ENCODE assay signal across 9 cellular contexts in genomic region chr19:57748029-57748428, GRCh38. TPM values are rescaled to one million over a fixed set of nuclear protein-coding genes. Genes with fewer than 3 reads are reported as not detected.
DNase-seq lines count a peak whose midpoint lies in the region; ATAC-seq, FAIRE-seq and TF ChIP-seq lines count a peak whose summit lies in the region.
"Had no signal": no experiment of that assay in that cellular context is flagged by ENCODE, and none has a peak within 500 bp of the region (broad histone marks: within the 10 kb centered on the region; RNA-seq: fewer than 3 reads in every experiment).

No MANE protein-coding gene starts in this region.

- no peak for FAIRE-seq in HepG2 (lab: Jason Lieb, UNC)

- H3K27me3 ChIP-seq in HepG2 (ENCODE audit: control insufficient read depth in 1 of 2, insufficient read depth in 2 of 2, low read length in 2 of 2) (no peaks in the 10 kb centered on the region; a peak in 1 of 5 replicates), stomach smooth muscle (ENCODE audit: control insufficient read depth in 1 of 2, insufficient read depth in 2 of 2, low read length in 2 of 2) (no peaks in the 10 kb centered on the region), upper lobe of left lung (no peaks in the 10 kb centered on the region)
- H3K27me3 ChIP-seq: Peyer's patch had no signal

- peaks cover 25% of the 10 kb centered on the region for H3K4me1 Mint-ChIP-seq in activated naive CD4-positive, alpha-beta T cell treated with anti-CD3 and anti-CD28 coated beads, Interleukin-2, amount 10 ng/mL, durations not matched to agents 7 days and 5 days
- H3K4me1 Mint-ChIP-seq in activated naive CD8-positive, alpha-beta T cell treated with anti-CD3 and anti-CD28 coated beads, Interleukin-2, amount 10 ng/mL, durations not matched to agents 7 days and 5 days = peaks cover 15% of the 10 kb centered on the region

- in situ Hi-C loops in HepG2 (cut with HindIII; ENCODE audit: extremely low pct_ligation_motif_present, low pct_unique_long_range_greater_than_20kb) = loop anchor here (10.0 kb wide), 1 partner anchor 407 kb away; the partner anchor contains the start of gene ZNF329

- H3K9me3 ChIP-seq in HepG2 (ENCODE audit: low read length) (no peaks in the 10 kb centered on the region), stomach smooth muscle (ENCODE audit: control insufficient read depth in 2 of 2, low read length in 2 of 2) (peaks cover 11 to 18% of the 10 kb centered on the region in 2 donors), upper lobe of left lung (peaks cover 43 to 56% (median 50%) of the 10 kb centered on the region in 4 donors)

- H3K27me3 Mint-ChIP-seq in activated naive CD4-positive, alpha-beta T cell treated with anti-CD3 and anti-CD28 coated beads, Interleukin-2, amount 10 ng/mL, durations not matched to agents 7 days and 5 days = no peaks in the 10 kb centered on the region
- no peaks in the 10 kb centered on the region for H3K27me3 Mint-ChIP-seq in activated naive CD8-positive, alpha-beta T cell treated with anti-CD3 and anti-CD28 coated beads, Interleukin-2, amount 10 ng/mL, durations not matched to agents 7 days and 5 days

- no TSS peak for BruUV-seq in HepG2 (replicated peaks; lab: Mats Ljungman, UMichigan)

- H3K4me2 ChIP-seq in HepG2 (ENCODE audit: low read depth, low read length) = peak overlapping the region; percentile 88

- no peak for ATAC-seq in activated naive CD8-positive, alpha-beta T cell treated with anti-CD3 and anti-CD28 coated beads, Interleukin-2, amount 10 ng/mL, durations not matched to agents 7 days and 5 days (ENCODE audit: low read depth)
- no peak for ATAC-seq in HepG2
- no peak for ATAC-seq in upper lobe of left lung (ENCODE audit: low FRiP score in 2 of 2)
- ATAC-seq in left colon = no peak

- H3K4me3 ChIP-seq in HepG2 (replicated peaks in 1 of 3; ENCODE audit: insufficient read depth in 1 of 3, low read depth in 2 of 3, low read length in 3 of 3) (peak overlapping the region; percentile 87 to 100 (median 99)), stomach smooth muscle (ENCODE audit: low read length in 2 of 2) (peak overlapping the region; percentile 86 to 99), upper lobe of left lung (peak overlapping the region in 2 of 4 donors; percentile 91 to 93)

- H3K4me1 ChIP-seq in HepG2 (ENCODE audit: insufficient read depth, low read length) (peaks cover 33% of the 10 kb centered on the region), stomach smooth muscle (ENCODE audit: control insufficient read depth, insufficient read depth, low read length) (peaks cover 15% of the 10 kb centered on the region), upper lobe of left lung (peaks cover 5 to 18% (median 11%) of the 10 kb centered on the region in 4 donors)

- no peak for TF ChIP-seq RAD21 in HepG2 (CRISPR knock-in tag; IDR thresholded peaks at IDR 0.05)

- H3K9ac ChIP-seq in HepG2 (ENCODE audit: insufficient read depth, low read depth, low read length) = peak overlapping the region; percentile 92; the same call in 1 of the 2 replicates
- H3K9ac ChIP-seq in stomach smooth muscle (ENCODE audit: low read length in 2 of 2) = no peak overlapping the region

- TF ChIP-seq POLR2A in HepG2 (IDR thresholded peaks at IDR 0.05; ENCODE audit: insufficient read depth in 1 of 2, low read depth in 2 of 2, low read length in 2 of 2) (no peak), upper lobe of left lung (IDR thresholded peaks at IDR 0.05) (no peak)

- H4K20me1 ChIP-seq in HepG2 (ENCODE audit: insufficient read depth, low read length) = no peaks in the 10 kb centered on the region

- DNase-seq in activated naive CD4-positive, alpha-beta T cell treated with anti-CD3 and anti-CD28 coated beads, Interleukin-2, amount 10 ng/mL, durations not matched to agents 7 days and 5 days = no peak
- no peak for DNase-seq in activated naive CD4-positive, alpha-beta T cell treated with Interleukin-2 at 50 U/mL for 16 hours
- no peak for DNase-seq in activated naive CD8-positive, alpha-beta T cell treated with anti-CD3 and anti-CD28 coated beads, Interleukin-2, amount 10 ng/mL, durations not matched to agents 7 days and 5 days
- no peak for DNase-seq in HepG2 (ENCODE audit: low spot score)
- no peak for DNase-seq in upper lobe of left lung
- DNase-seq in left colon = no peak
- DNase-seq in hippocampal formation (lab: John Stamatoyannopoulos, UW) = no peak
- DNase-seq: Peyer's patch had no signal

- H3K36me3 ChIP-seq in HepG2 (replicated peaks in 1 of 2; ENCODE audit: control insufficient read depth in 1 of 2, insufficient read depth in 2 of 2, low read length in 2 of 2) = peaks cover 7 to 30% of the 10 kb centered on the region in 2 experiments
- peaks cover 34 to 36% of the 10 kb centered on the region in 2 donors for H3K36me3 ChIP-seq in stomach smooth muscle (ENCODE audit: control insufficient read depth in 2 of 2, insufficient read depth in 2 of 2, low read length in 2 of 2)
- peaks cover 22 to 49% (median 45%) of the 10 kb centered on the region in 4 donors for H3K36me3 ChIP-seq in upper lobe of left lung

- intact Hi-C loops in HepG2 (cut with micrococcal nuclease; ENCODE audit: unreplicated experiment) = no loop called here
- intact Hi-C loops in left colon (cut with DNase I, micrococcal nuclease) = no loop called here

- peak overlapping the region; percentile 96 for H3K4me3 Mint-ChIP-seq in activated naive CD4-positive, alpha-beta T cell treated with anti-CD3 and anti-CD28 coated beads, Interleukin-2, amount 10 ng/mL, durations not matched to agents 7 days and 5 days
- peak overlapping the region; percentile 99 for H3K4me3 Mint-ChIP-seq in activated naive CD8-positive, alpha-beta T cell treated with anti-CD3 and anti-CD28 coated beads, Interleukin-2, amount 10 ng/mL, durations not matched to agents 7 days and 5 days

- TF ChIP-seq CTCF in HepG2 (CRISPR knock-in tag; IDR thresholded peaks at IDR 0.05) (no peak), upper lobe of left lung (IDR thresholded peaks at IDR 0.05) (no peak)

- H2AFZ ChIP-seq in HepG2 (ENCODE audit: low read length) = no peak overlapping the region

- H3K27ac ChIP-seq in HepG2 (ENCODE audit: extremely low read length, insufficient read depth, low read length) (no peak overlapping the region), stomach smooth muscle (ENCODE audit: low read length) (no peak overlapping the region), upper lobe of left lung (no peak overlapping the region)

- CTCF ChIA-PET in activated naive CD4-positive, alpha-beta T cell treated with anti-CD3 and anti-CD28 coated beads, Interleukin-2, amount 10 ng/mL, durations not matched to agents 7 days and 5 days (lab: Charles Lee) = no interaction called here
- CTCF ChIA-PET in HepG2 (lab: Yijun Ruan, JAX; ENCODE audit: low intra/inter-chr PET ratio, low total read pairs) = no interaction called here

- peaks cover 34% of the 10 kb centered on the region for H3K79me2 ChIP-seq in HepG2 (ENCODE audit: insufficient read depth, low read length)

- peaks cover 55% of the 10 kb centered on the region for H3K9me3 Mint-ChIP-seq in activated naive CD4-positive, alpha-beta T cell treated with anti-CD3 and anti-CD28 coated beads, Interleukin-2, amount 10 ng/mL, durations not matched to agents 7 days and 5 days
- H3K9me3 Mint-ChIP-seq in activated naive CD8-positive, alpha-beta T cell treated with anti-CD3 and anti-CD28 coated beads, Interleukin-2, amount 10 ng/mL, durations not matched to agents 7 days and 5 days = peaks cover 39% of the 10 kb centered on the region

- H3K27ac Mint-ChIP-seq in activated naive CD4-positive, alpha-beta T cell treated with anti-CD3 and anti-CD28 coated beads, Interleukin-2, amount 10 ng/mL, durations not matched to agents 7 days and 5 days = no peak overlapping the region
- H3K27ac Mint-ChIP-seq in activated naive CD8-positive, alpha-beta T cell treated with anti-CD3 and anti-CD28 coated beads, Interleukin-2, amount 10 ng/mL, durations not matched to agents 7 days and 5 days = peak overlapping the region; percentile 46

- WGBS in HepG2 (ENCODE audit: low lambda C conversion rate) = 92% methylated on average over 3 of the region's 3 CpGs
- WGBS in upper lobe of left lung, 2 donors = 94% methylated on average over 3 of the region's 3 CpGs

- H3K36me3 Mint-ChIP-seq in activated naive CD4-positive, alpha-beta T cell treated with anti-CD3 and anti-CD28 coated beads, Interleukin-2, amount 10 ng/mL, durations not matched to agents 7 days and 5 days = peaks cover 64% of the 10 kb centered on the region
- peaks cover 53% of the 10 kb centered on the region for H3K36me3 Mint-ChIP-seq in activated naive CD8-positive, alpha-beta T cell treated with anti-CD3 and anti-CD28 coated beads, Interleukin-2, amount 10 ng/mL, durations not matched to agents 7 days and 5 days

- POLR2A ChIA-PET in activated naive CD8-positive, alpha-beta T cell treated with anti-CD3 and anti-CD28 coated beads, Interleukin-2, amount 10 ng/mL, durations not matched to agents 7 days and 5 days (lab: Charles Lee) = interaction anchor here (0.7 to 2.4 kb wide), 5 partner anchors 21 to 140 kb away, joined by 4 to 18 read pairs (median 8); partner anchors contain the start of genes ZNF211, ZNF551, ZNF586 and ZNF814
- POLR2A ChIA-PET in HepG2 (lab: Yijun Ruan, JAX) = interaction anchor here (1.3 to 2.2 kb wide), 4 partner anchors 66 to 82 kb away, joined by 3 to 13 read pairs (median 9); partner anchors contain the start of genes ZNF551, ZNF552 and ZNF587B

- TF ChIP-seq EP300 in HepG2 (IDR thresholded peaks at IDR 0.05; ENCODE audit: low read depth in 2 of 2, low read length in 2 of 2) (no peak), HepG2 (CRISPR knock-in tag; IDR thresholded peaks at IDR 0.05; ENCODE audit: borderline replicate concordance) (no peak), upper lobe of left lung (IDR thresholded peaks at IDR 0.05) (no peak)

RNA-seq across cellular contexts. Expression of gene ZNF776, which starts 1.4 kb away (rescaled TPM):
- total RNA-seq in activated naive CD8-positive, alpha-beta T cell treated with anti-CD3 and anti-CD28 coated beads, Interleukin-2, amount 10 ng/mL, durations not matched to agents 7 days and 5 days = 10 to 100 TPM; 27.9 to 29.0 TPM
- total RNA-seq in HepG2 (2016; rRNA removed; fragmentation: Illumina TruSeq; extraction: Trizol) = 15.6 and 16.9 TPM in 2 replicates
- total RNA-seq in HepG2 (2016; cell fraction: cytosol; rRNA removed; fragmentation: Illumina TruSeq; extraction: Trizol; ENCODE audit: low read depth) = 2.1 and 3.8 TPM in 2 replicates
- total RNA-seq in HepG2 (2016; cell fraction: insoluble cytoplasmic fraction; rRNA removed; fragmentation: Illumina TruSeq; extraction: Trizol) = 15.4 and 16.9 TPM in 2 replicates
- total RNA-seq in HepG2 (2016; cell fraction: membrane; rRNA removed; fragmentation: Illumina TruSeq; extraction: Trizol) = 8.5 and 12.6 TPM in 2 replicates
- total RNA-seq in HepG2 (2016; cell fraction: nucleus; rRNA removed; fragmentation: Illumina TruSeq; extraction: Trizol) = 16.0 and 22.2 TPM in 2 replicates
- 7.6 and 8.2 TPM in 2 replicates for polyA plus RNA-seq in HepG2 (2011; rRNA removed)
- polyA plus RNA-seq in HepG2 (2011; cell fraction: cytosol; rRNA removed) = 5.1 and 5.2 TPM in 2 replicates
- polyA plus RNA-seq in HepG2 (2011; cell fraction: nucleus; rRNA removed) = 17.2 and 19.6 TPM in 2 replicates
- 7.7 and 8.2 TPM in 2 replicates for polyA plus RNA-seq in HepG2 (2012)
- 0.59 and 1.0 TPM in 2 replicates for polyA plus RNA-seq in HepG2 (2016; cell fraction: cytosol; fragmentation: Illumina TruSeq; extraction: Trizol; ENCODE audit: low read depth)
- 8.0 and 9.0 TPM in 2 replicates for polyA plus RNA-seq in HepG2 (2016; cell fraction: insoluble cytoplasmic fraction; fragmentation: Illumina TruSeq; extraction: Trizol; ENCODE audit: low read depth)
- 2.3 and 2.5 TPM in 2 replicates for polyA plus RNA-seq in HepG2 (2016; cell fraction: membrane; fragmentation: Illumina TruSeq; extraction: Trizol; ENCODE audit: low read depth)
- polyA plus RNA-seq in HepG2 (2016; cell fraction: nucleus; fragmentation: Illumina TruSeq; extraction: Trizol; ENCODE audit: insufficient read depth, low read depth) = 15.1 and 16.1 TPM in 2 replicates
- polyA minus RNA-seq in HepG2 (2011; rRNA and poly(A)+ RNA removed; ENCODE audit: low replicate concordance) = 8.4 and 36.9 TPM in 2 replicates
- 9.9 and 11.3 TPM in 2 replicates for polyA minus RNA-seq in HepG2 (2011; cell fraction: cytosol; rRNA and poly(A)+ RNA removed)
- 55.4 and 71.0 TPM in 2 replicates for polyA minus RNA-seq in HepG2 (2011; cell fraction: nucleus; rRNA and poly(A)+ RNA removed)
- total RNA-seq in upper lobe of left lung = 10 to 100 TPM in 5 of 6 donors, 1 to 10 TPM in 1; 9.7 to 83.8 (median 13.3) TPM
- total RNA-seq in left colon = 10 to 100 TPM; 13.3 to 16.5 TPM

RNA-seq across cellular contexts. Expression of gene ZNF671, which starts 20.6 kb away (rescaled TPM):
- total RNA-seq in activated naive CD8-positive, alpha-beta T cell treated with anti-CD3 and anti-CD28 coated beads, Interleukin-2, amount 10 ng/mL, durations not matched to agents 7 days and 5 days = 10 to 100 TPM; 22.4 to 23.7 TPM
- total RNA-seq in HepG2 (2016; rRNA removed; fragmentation: Illumina TruSeq; extraction: Trizol) (not detected in 2 replicates), upper lobe of left lung (10 to 100 TPM in 1 of 6 donors, 1 to 10 TPM in 5; 1.8 to 15.7 (median 7.2) TPM), left colon (1 to 10 TPM; 2.2 to 3.1 TPM)
- total RNA-seq in HepG2 (2016; cell fraction: cytosol; rRNA removed; fragmentation: Illumina TruSeq; extraction: Trizol; ENCODE audit: low read depth) = not detected in 2 replicates
- not detected in 2 replicates for total RNA-seq in HepG2 (2016; cell fraction: insoluble cytoplasmic fraction; rRNA removed; fragmentation: Illumina TruSeq; extraction: Trizol)
- total RNA-seq in HepG2 (2016; cell fraction: membrane; rRNA removed; fragmentation: Illumina TruSeq; extraction: Trizol) = not detected in 2 replicates
- not detected in 2 replicates for total RNA-seq in HepG2 (2016; cell fraction: nucleus; rRNA removed; fragmentation: Illumina TruSeq; extraction: Trizol)
- polyA plus RNA-seq in HepG2 (2011; rRNA removed) = not detected in 2 replicates
- polyA plus RNA-seq in HepG2 (2011; cell fraction: cytosol; rRNA removed) = 0.03 TPM in 1 of 2 replicates, not detected in the other
- polyA plus RNA-seq in HepG2 (2011; cell fraction: nucleus; rRNA removed) = not detected in 2 replicates
- polyA plus RNA-seq in HepG2 (2012) = 0.20 and 0.51 TPM in 2 replicates
- polyA plus RNA-seq in HepG2 (2016; cell fraction: cytosol; fragmentation: Illumina TruSeq; extraction: Trizol; ENCODE audit: low read depth) = not detected in 2 replicates
- not detected in 2 replicates for polyA plus RNA-seq in HepG2 (2016; cell fraction: insoluble cytoplasmic fraction; fragmentation: Illumina TruSeq; extraction: Trizol; ENCODE audit: low read depth)
- not detected in 2 replicates for polyA plus RNA-seq in HepG2 (2016; cell fraction: membrane; fragmentation: Illumina TruSeq; extraction: Trizol; ENCODE audit: low read depth)
- polyA plus RNA-seq in HepG2 (2016; cell fraction: nucleus; fragmentation: Illumina TruSeq; extraction: Trizol; ENCODE audit: insufficient read depth, low read depth) = not detected in 2 replicates
- polyA minus RNA-seq in HepG2 (2011; rRNA and poly(A)+ RNA removed; ENCODE audit: low replicate concordance) = not detected in 2 replicates
- polyA minus RNA-seq in HepG2 (2011; cell fraction: cytosol; rRNA and poly(A)+ RNA removed) = not detected in 2 replicates
- polyA minus RNA-seq in HepG2 (2011; cell fraction: nucleus; rRNA and poly(A)+ RNA removed) = not detected in 2 replicates

RNA-seq across cellular contexts. Expression of gene ZNF586, which starts 21.4 kb away (rescaled TPM):
- total RNA-seq in activated naive CD8-positive, alpha-beta T cell treated with anti-CD3 and anti-CD28 coated beads, Interleukin-2, amount 10 ng/mL, durations not matched to agents 7 days and 5 days = 10 to 100 TPM; 29.0 to 29.2 TPM
- total RNA-seq in HepG2 (2016; rRNA removed; fragmentation: Illumina TruSeq; extraction: Trizol) (2.1 and 3.4 TPM in 2 replicates), upper lobe of left lung (10 to 100 TPM; 13.2 to 30.4 (median 19.6) TPM), left colon (10 to 100 TPM; 13.0 to 15.2 TPM)
- 8.8 and 9.5 TPM in 2 replicates for total RNA-seq in HepG2 (2016; cell fraction: cytosol; rRNA removed; fragmentation: Illumina TruSeq; extraction: Trizol; ENCODE audit: low read depth)
- total RNA-seq in HepG2 (2016; cell fraction: insoluble cytoplasmic fraction; rRNA removed; fragmentation: Illumina TruSeq; extraction: Trizol) = 1.9 and 3.3 TPM in 2 replicates
- 6.5 and 7.6 TPM in 2 replicates for total RNA-seq in HepG2 (2016; cell fraction: membrane; rRNA removed; fragmentation: Illumina TruSeq; extraction: Trizol)
- 3.7 and 4.4 TPM in 2 replicates for total RNA-seq in HepG2 (2016; cell fraction: nucleus; rRNA removed; fragmentation: Illumina TruSeq; extraction: Trizol)
- polyA plus RNA-seq in HepG2 (2011; rRNA removed) = 0.50 and 0.89 TPM in 2 replicates
- 0.28 and 0.31 TPM in 2 replicates for polyA plus RNA-seq in HepG2 (2011; cell fraction: cytosol; rRNA removed)
- polyA plus RNA-seq in HepG2 (2011; cell fraction: nucleus; rRNA removed) = 1.1 and 1.3 TPM in 2 replicates
- 0.69 and 1.8 TPM in 2 replicates for polyA plus RNA-seq in HepG2 (2012)
- 0.43 and 0.46 TPM in 2 replicates for polyA plus RNA-seq in HepG2 (2016; cell fraction: cytosol; fragmentation: Illumina TruSeq; extraction: Trizol; ENCODE audit: low read depth)
- 1.3 TPM in 2 replicates for polyA plus RNA-seq in HepG2 (2016; cell fraction: insoluble cytoplasmic fraction; fragmentation: Illumina TruSeq; extraction: Trizol; ENCODE audit: low read depth)
- polyA plus RNA-seq in HepG2 (2016; cell fraction: membrane; fragmentation: Illumina TruSeq; extraction: Trizol; ENCODE audit: low read depth) = 0.57 and 0.85 TPM in 2 replicates
- polyA plus RNA-seq in HepG2 (2016; cell fraction: nucleus; fragmentation: Illumina TruSeq; extraction: Trizol; ENCODE audit: insufficient read depth, low read depth) = 2.9 and 3.3 TPM in 2 replicates
- 1.6 and 6.4 TPM in 2 replicates for polyA minus RNA-seq in HepG2 (2011; rRNA and poly(A)+ RNA removed; ENCODE audit: low replicate concordance)
- 0.89 and 1.1 TPM in 2 replicates for polyA minus RNA-seq in HepG2 (2011; cell fraction: cytosol; rRNA and poly(A)+ RNA removed)
- polyA minus RNA-seq in HepG2 (2011; cell fraction: nucleus; rRNA and poly(A)+ RNA removed) = 7.1 and 8.7 TPM in 2 replicates

RNA-seq across cellular contexts. Expression of gene ZNF154, which starts 39.0 kb away (rescaled TPM):
- 10 to 100 TPM; 14.9 to 17.3 TPM for total RNA-seq in activated naive CD8-positive, alpha-beta T cell treated with anti-CD3 and anti-CD28 coated beads, Interleukin-2, amount 10 ng/mL, durations not matched to agents 7 days and 5 days
- total RNA-seq in HepG2 (2016; rRNA removed; fragmentation: Illumina TruSeq; extraction: Trizol) = not detected in 2 replicates
- total RNA-seq in HepG2 (2016; cell fraction: cytosol; rRNA removed; fragmentation: Illumina TruSeq; extraction: Trizol; ENCODE audit: low read depth) = not detected in 2 replicates
- not detected in 2 replicates for total RNA-seq in HepG2 (2016; cell fraction: insoluble cytoplasmic fraction; rRNA removed; fragmentation: Illumina TruSeq; extraction: Trizol)
- not detected in 2 replicates for total RNA-seq in HepG2 (2016; cell fraction: membrane; rRNA removed; fragmentation: Illumina TruSeq; extraction: Trizol)
- total RNA-seq in HepG2 (2016; cell fraction: nucleus; rRNA removed; fragmentation: Illumina TruSeq; extraction: Trizol) = not detected in 2 replicates
- polyA plus RNA-seq in HepG2 (2011; rRNA removed) = not detected in 2 replicates
- polyA plus RNA-seq in HepG2 (2011; cell fraction: cytosol; rRNA removed) = not detected in 2 replicates
- polyA plus RNA-seq in HepG2 (2011; cell fraction: nucleus; rRNA removed) = not detected in 2 replicates
- polyA plus RNA-seq in HepG2 (2012) = 0.16 and 0.32 TPM in 2 replicates
- polyA plus RNA-seq in HepG2 (2016; cell fraction: cytosol; fragmentation: Illumina TruSeq; extraction: Trizol; ENCODE audit: low read depth) = not detected in 2 replicates
- polyA plus RNA-seq in HepG2 (2016; cell fraction: insoluble cytoplasmic fraction; fragmentation: Illumina TruSeq; extraction: Trizol; ENCODE audit: low read depth) = not detected in 2 replicates
- polyA plus RNA-seq in HepG2 (2016; cell fraction: membrane; fragmentation: Illumina TruSeq; extraction: Trizol; ENCODE audit: low read depth) = not detected in 2 replicates
- polyA plus RNA-seq in HepG2 (2016; cell fraction: nucleus; fragmentation: Illumina TruSeq; extraction: Trizol; ENCODE audit: insufficient read depth, low read depth) = not detected in 2 replicates
- polyA minus RNA-seq in HepG2 (2011; rRNA and poly(A)+ RNA removed; ENCODE audit: low replicate concordance) = not detected in 2 replicates
- not detected in 2 replicates for polyA minus RNA-seq in HepG2 (2011; cell fraction: cytosol; rRNA and poly(A)+ RNA removed)
- polyA minus RNA-seq in HepG2 (2011; cell fraction: nucleus; rRNA and poly(A)+ RNA removed) = not detected in 2 replicates
- 1 to 10 TPM; 1.4 to 7.3 (median 2.4) TPM for total RNA-seq in upper lobe of left lung
- total RNA-seq in left colon = 1 to 10 TPM in 1 of 2 donors, under 1 TPM in 1; 0.67 to 1.8 TPM
